In genomic region chr5:88677502-88677901, GRCh38 we compare ENCODE assay signal across 21 cellular contexts.
DNase-seq lines count a peak whose midpoint lies in the region; ATAC-seq and TF ChIP-seq lines count a peak whose summit lies in the region.
"Had no signal": no experiment of that assay in that cellular context is flagged by ENCODE, and none has a peak within 500 bp of the region (broad histone marks: within the 10 kb centered on the region; RNA-seq: fewer than 3 reads in every experiment).

No MANE protein-coding gene starts in this region.

- peaks cover 10% of the 10 kb centered on the region for H3K4me1 ChIP-seq in PC-9 (replicated peaks; ENCODE audit: insufficient read depth)
- H3K4me1 ChIP-seq: A549 had no signal

- no peaks in the 10 kb centered on the region for H3K79me2 ChIP-seq in PC-9 (ENCODE audit: low read depth)
- H3K79me2 ChIP-seq: hepatocyte had no signal

- H3K27ac Mint-ChIP-seq in activated naive CD4-positive, alpha-beta T cell treated with anti-CD3 and anti-CD28 coated beads, Interleukin-2, amount 10 ng/mL, durations not matched to agents 7 days and 5 days = peak overlapping the region; percentile 2
- H3K27ac Mint-ChIP-seq: T-helper 2 cell treated with Interferon-gamma antibody and Interleukin-4, amounts not matched to agents 5 μg/mL and 100 μg/mL, for 36 hours had no signal

- ATAC-seq in HG02623 (IDR thresholded peaks at IDR 0.05; ENCODE audit: unreplicated experiment) = no peak
- ATAC-seq: A549; activated CD4-positive, CD25-positive, alpha-beta regulatory T cell treated with anti-CD3 and anti-CD28 coated beads, Interleukin-2, amount 50 U/mL, for 24 hours had no signal

- H3K27me3 Mint-ChIP-seq in activated naive CD4-positive, alpha-beta T cell treated with anti-CD3 and anti-CD28 coated beads, Interleukin-2, amount 10 ng/mL, durations not matched to agents 7 days and 5 days = peaks cover 92% of the 10 kb centered on the region

- no peaks in the 10 kb centered on the region for H3K9me3 ChIP-seq in PC-9 (ENCODE audit: insufficient read depth, low read depth)
- H3K9me3 ChIP-seq: A549, thoracic aorta had no signal

- peaks cover 8% of the 10 kb centered on the region for H3F3A ChIP-seq in PC-9 (ENCODE audit: insufficient read depth, low read depth)

- CTCF ChIA-PET in activated naive CD4-positive, alpha-beta T cell treated with anti-CD3 and anti-CD28 coated beads, Interleukin-2, amount 10 ng/mL, durations not matched to agents 7 days and 5 days (lab: Charles Lee) = interaction anchor here (1.2 kb wide), 1 partner anchor 13 kb away, joined by 5 read pairs; no protein-coding TSS in a partner anchor
- CTCF ChIA-PET in PC-9 (lab: Charles Lee) = no interaction called here
- CTCF ChIA-PET in GM10248 (lab: Yijun Ruan, JAX) = interaction anchor here (1.0 to 2.8 kb wide), 3 partner anchors 11 to 896 kb away, joined by 3 to 12 read pairs (median 7); no protein-coding TSS in a partner anchor

- no TSS peak for BruUV-seq in PC-9 (replicated peaks; lab: Mats Ljungman, UMichigan)

- no peak overlapping the region for H3K4me3 Mint-ChIP-seq in activated naive CD4-positive, alpha-beta T cell treated with anti-CD3 and anti-CD28 coated beads, Interleukin-2, amount 10 ng/mL, durations not matched to agents 7 days and 5 days
- H3K4me3 Mint-ChIP-seq: activated T-helper 1 cell treated with anti-CD3 and anti-CD28 coated beads, Interleukin-12 subunit alpha, Interleukin-12 subunit beta, Interleukin-2, Interleukin-4 antibody, amounts not matched to agents 30 ng/mL and 10 ng/mL and 1 ng/mL, durations not matched to agents 14 hours and 24 hours and 36 hours; T-helper 2 cell treated with Interferon-gamma antibody and Interleukin-4, amounts not matched to agents 5 μg/mL and 100 μg/mL, for 36 hours had no signal

- no peaks in the 10 kb centered on the region for H3K36me3 ChIP-seq in PC-9 (ENCODE audit: low read depth)
- H3K36me3 ChIP-seq: thoracic aorta had no signal

- no peak overlapping the region for H2AFZ ChIP-seq in PC-9
- H2AFZ ChIP-seq: hepatocyte had no signal

- H3K9me2 ChIP-seq in PC-9 (ENCODE audit: insufficient read depth) = no peaks in the 10 kb centered on the region

- DNase-seq in activated naive CD4-positive, alpha-beta T cell treated with anti-CD3 and anti-CD28 coated beads, Interleukin-2, amount 10 ng/mL, durations not matched to agents 7 days and 5 days = no peak
- DNase-seq in activated naive CD4-positive, alpha-beta T cell treated with Interleukin-2 at 50 U/mL for 16 hours = no peak
- DNase-seq in PC-9 = no peak
- DNase-seq in dorsolateral prefrontal cortex = no peak
- DNase-seq in hepatic stellate cell (ENCODE audit: low spot score) = no peak
- no peak for DNase-seq in GM10248 (ENCODE audit: extremely low spot score)
- DNase-seq: DMS153; mesenchymal stem cell; NCI-H1092; NCI-H2029 treated with DMSO at 0.1 percent for 48 hours; SIG-M5; stimulated activated CD4-positive, alpha-beta T cell treated with anti-CD3 and anti-CD28 coated beads, Interleukin-12 subunit alpha, Interleukin-12 subunit beta, amount 100 ng/mL, for 4 hours had no signal

- POLR2A ChIA-PET in PC-9 (lab: Charles Lee; ENCODE audit: unreplicated experiment) = no interaction called here
- POLR2A ChIA-PET in GM10248 (lab: Yijun Ruan, JAX) = no interaction called here

- no peaks in the 10 kb centered on the region for H3K27me3 ChIP-seq in PC-9 (ENCODE audit: insufficient read depth, low read depth)
- peaks cover 0 to 39% (median 0%) of the 10 kb centered on the region in 45 donors for H3K27me3 ChIP-seq in dorsolateral prefrontal cortex

- H4K20me1 ChIP-seq in PC-9 (ENCODE audit: insufficient read depth) = no peaks in the 10 kb centered on the region

- no peak overlapping the region for H3K4me3 ChIP-seq in PC-9
- peak overlapping the region; percentile 53 to 93 (median 80) for H3K4me3 ChIP-seq in dorsolateral prefrontal cortex
- H3K4me3 ChIP-seq: A549, hepatocyte, thoracic aorta had no signal

- peaks cover 10% of the 10 kb centered on the region for H3K36me3 Mint-ChIP-seq in activated naive CD4-positive, alpha-beta T cell treated with anti-CD3 and anti-CD28 coated beads, Interleukin-2, amount 10 ng/mL, durations not matched to agents 7 days and 5 days

- peaks cover 6% of the 10 kb centered on the region for H3K9me3 Mint-ChIP-seq in activated naive CD4-positive, alpha-beta T cell treated with anti-CD3 and anti-CD28 coated beads, Interleukin-2, amount 10 ng/mL, durations not matched to agents 7 days and 5 days
- H3K9me3 Mint-ChIP-seq: activated T-helper 1 cell treated with anti-CD3 and anti-CD28 coated beads, Interleukin-12 subunit alpha, Interleukin-12 subunit beta, Interleukin-2, Interleukin-4 antibody, amounts not matched to agents 30 ng/mL and 10 ng/mL and 1 ng/mL, durations not matched to agents 14 hours and 24 hours and 36 hours had no signal

- H3K4me2 ChIP-seq in PC-9 = 0 out of 2 replicates have a peak overlapping the region, but pooled peaks have one; percentile 98
- H3K4me2 ChIP-seq: A549, hepatocyte had no signal

- no peak for TF ChIP-seq CTCF in PC-9 (conservative IDR thresholded peaks at IDR 0.05)
- TF ChIP-seq CTCF in dorsolateral prefrontal cortex (IDR thresholded peaks at IDR 0.05 in 54 of 56, conservative IDR thresholded peaks at IDR 0.05 in 2 of 56; ENCODE audit: low read depth in 1 of 56, partially characterized antibody in 56 of 56) = no peak
- TF ChIP-seq CTCF in GM10248 (IDR thresholded peaks at IDR 0.05; ENCODE audit: control extremely low read depth, extremely low read depth, low read depth, missing control alignments) = no peak

- H3K4me1 Mint-ChIP-seq in activated naive CD4-positive, alpha-beta T cell treated with anti-CD3 and anti-CD28 coated beads, Interleukin-2, amount 10 ng/mL, durations not matched to agents 7 days and 5 days = peaks cover 31% of the 10 kb centered on the region

- H3K27ac ChIP-seq in PC-9 = no peak overlapping the region
- peak overlapping the region; percentile 91 to 100 (median 99) for H3K27ac ChIP-seq in dorsolateral prefrontal cortex
- H3K27ac ChIP-seq in temporal lobe (ENCODE audit: low read depth, low read length) = peak overlapping the region; percentile 88
- H3K27ac ChIP-seq: A549, C4-2B, hepatocyte had no signal

- intact Hi-C loops in PC-9 (cut with micrococcal nuclease; ENCODE audit: unreplicated experiment) = loop anchor here (2.0 to 10.0 kb wide), 2 partner anchors 75 to 173 kb away; no protein-coding TSS in a partner anchor
- intact Hi-C loops in dorsolateral prefrontal cortex (cut with DNase I) = loop anchor here (5.0 to 10.0 kb wide), 3 partner anchors 285 to 780 kb away; partner anchors contain the start of gene TMEM161B (in 1 of the 2)
